ENCODE assay signal across 19 cellular contexts in genomic region chr5:42564689-42565356, GRCh38.
DNase-seq lines count a peak whose midpoint lies in the region; ATAC-seq, FAIRE-seq and TF ChIP-seq lines count a peak whose summit lies in the region.
"Had no signal": no experiment of that assay in that cellular context is flagged by ENCODE, and none has a peak within 500 bp of the region (broad histone marks: within the 10 kb centered on the region; RNA-seq: fewer than 3 reads in every experiment).

No MANE protein-coding gene starts in this region.

- H3K27me3 Mint-ChIP-seq in MCF 10A (ENCODE audit: insufficient read depth, unreplicated experiment), result no peaks in the 10 kb centered on the region

- H3K27ac Mint-ChIP-seq in MCF 10A (ENCODE audit: low read depth, unreplicated experiment), result peak overlapping the region; percentile 61
- H3K27ac Mint-ChIP-seq: CD8-positive, alpha-beta T cell; H9 had no signal

- no peaks in the 10 kb centered on the region for H4K20me1 ChIP-seq in Karpas-422 (ENCODE audit: insufficient read depth, low read depth, low read length)

- TF ChIP-seq CTCF in MCF 10A (IDR thresholded peaks at IDR 0.05; ENCODE audit: unreplicated experiment) (no peak), foreskin keratinocyte (conservative IDR thresholded peaks at IDR 0.05) (no peak), psoas muscle (IDR thresholded peaks at IDR 0.05) (no peak), pancreas (IDR thresholded peaks at IDR 0.05) (no peak)

- CTCF ChIA-PET in MCF 10A (lab: Yijun Ruan, JAX), result interaction anchor here (0.6 to 1.8 kb wide), 6 partner anchors 12 to 203 kb away, joined by 3 to 8 read pairs (median 4); partner anchors contain the start of gene GHR

- no peak overlapping the region for H3K4me3 Mint-ChIP-seq in MCF 10A (ENCODE audit: unreplicated experiment)
- H3K4me3 Mint-ChIP-seq: CD8-positive, alpha-beta T cell; H9 had no signal

- H3K79me2 ChIP-seq in Karpas-422 (ENCODE audit: low read length), result no peaks in the 10 kb centered on the region

- no peaks in the 10 kb centered on the region for H3K36me3 ChIP-seq in Karpas-422 (ENCODE audit: insufficient read depth, low read length)
- H3K36me3 ChIP-seq in psoas muscle (ENCODE audit: insufficient read depth in 1 of 2, low read depth in 1 of 2), result no peaks in the 10 kb centered on the region
- H3K36me3 ChIP-seq in pancreas, result no peaks in the 10 kb centered on the region

- H3K9me3 ChIP-seq in Karpas-422 (ENCODE audit: low read length) (no peaks in the 10 kb centered on the region), psoas muscle (no peaks in the 10 kb centered on the region), pancreas (no peaks in the 10 kb centered on the region)
- H3K9me3 ChIP-seq: A549 had no signal

- FAIRE-seq in pancreas (lab: Jason Lieb, UNC), result no peak
- FAIRE-seq: A549, GM12891 had no signal

- H3K9ac ChIP-seq in Karpas-422 (ENCODE audit: low read length), result no peak overlapping the region
- H3K9ac ChIP-seq: KMS-11 had no signal

- H3K4me1 ChIP-seq in Karpas-422 (ENCODE audit: low read length) (no peaks in the 10 kb centered on the region), foreskin keratinocyte (peaks cover 3% of the 10 kb centered on the region), psoas muscle (peaks cover 45% of the 10 kb centered on the region), pancreas (peaks cover 3 to 6% (median 4%) of the 10 kb centered on the region in 3 donors)
- H3K4me1 ChIP-seq: A549 had no signal

- WGBS in psoas muscle, 3 donors, result 80 to 93% (median 80%) methylated on average over 6 of the region's 6 CpGs
- WGBS in pancreas, 2 donors, result 88 to 90% methylated on average over 6 of the region's 6 CpGs

- H3K4me3 ChIP-seq in Karpas-422 (ENCODE audit: low read length) (no peak overlapping the region), psoas muscle (no peak overlapping the region), pancreas (no peak overlapping the region)
- H3K4me3 ChIP-seq: A549 had no signal

- no peaks in the 10 kb centered on the region for H3K36me3 Mint-ChIP-seq in MCF 10A (ENCODE audit: insufficient read depth, unreplicated experiment)
- H3K36me3 Mint-ChIP-seq: CD8-positive, alpha-beta T cell had no signal

- H3K4me1 Mint-ChIP-seq in MCF 10A (ENCODE audit: insufficient read depth, unreplicated experiment), result no peaks in the 10 kb centered on the region
- H3K4me1 Mint-ChIP-seq: H9 had no signal

- no peaks in the 10 kb centered on the region for H3K9me2 ChIP-seq in Karpas-422 (replicated peaks; ENCODE audit: insufficient read depth, low read length)

- no peak overlapping the region for H3K4me2 ChIP-seq in Karpas-422 (ENCODE audit: low read depth, low read length, poor library complexity, severe bottlenecking)
- H3K4me2 ChIP-seq: A549, KMS-11 had no signal

- H3K27me3 ChIP-seq in Karpas-422 (ENCODE audit: low read length) (0 out of 2 replicates have a peak, but pooled peaks cover 2% of the 10 kb centered on the region), foreskin keratinocyte (no peaks in the 10 kb centered on the region), psoas muscle (ENCODE audit: insufficient read depth in 3 of 3, low read length in 2 of 3) (no peaks in the 10 kb centered on the region), pancreas (no peaks in the 10 kb centered on the region)

- intact Hi-C loops in MCF 10A (cut with micrococcal nuclease), result no loop called here
- intact Hi-C loops in psoas muscle (cut with DNase I), result no loop called here
- intact Hi-C loops in pancreas (cut with DNase I), result no loop called here

- no peak overlapping the region for H2AFZ ChIP-seq in Karpas-422 (ENCODE audit: low read length)

- ATAC-seq in foreskin keratinocyte (peak; percentile 93), psoas muscle (no peak), pancreas (no peak)
- ATAC-seq: A549; CD8-positive, alpha-beta T cell had no signal

- peak; percentile 32 for DNase-seq in Karpas-422
- peak; percentile 22 for DNase-seq in MCF 10A (ENCODE audit: unreplicated experiment)
- DNase-seq in foreskin keratinocyte, result peak; percentile 85 to 93
- no peak for DNase-seq in psoas muscle
- DNase-seq in SHP77 treated with DMSO at 0.1 percent for 48 hours (lab: John Stamatoyannopoulos, UW), result no peak
- no peak for DNase-seq in pancreas
- DNase-seq in SW 1271 (lab: John Stamatoyannopoulos, UW), result no peak
- no peak for DNase-seq in NCI-H526 treated with DMSO at 0.1 percent for 48 hours (lab: John Stamatoyannopoulos, UW)
- DNase-seq: Calu3; CD8-positive, alpha-beta T cell; H9; NCI-H1417 treated with DMSO at 0.1 percent for 48 hours; NCI-H187 treated with DMSO at 0.1 percent for 48 hours; NCI-H2227 treated with DMSO at 0.1 percent for 48 hours; NCI-H510A treated with DMSO at 0.1 percent for 48 hours; NCI-H82 had no signal

- BruUV-seq in MCF 10A (replicated peaks; lab: Mats Ljungman, UMichigan), result no TSS peak

- POLR2A ChIA-PET in MCF 10A (lab: Yijun Ruan, JAX), result interaction anchor here (0.6 to 2.4 kb wide), 11 partner anchors 9 to 142 kb away, joined by 3 to 9 read pairs (median 4); partner anchors contain the start of gene GHR

- no peaks in the 10 kb centered on the region for H3K9me3 Mint-ChIP-seq in MCF 10A (ENCODE audit: unreplicated experiment)
- H3K9me3 Mint-ChIP-seq: CD8-positive, alpha-beta T cell; H9 had no signal

- H3K27ac ChIP-seq in Karpas-422 (ENCODE audit: low read length) (no peak overlapping the region), foreskin keratinocyte (no peak overlapping the region), psoas muscle (peak overlapping the region; percentile 76), pancreas (no peak overlapping the region)
- H3K27ac ChIP-seq: A549, KMS-11 had no signal

Comparison
In these comparisons a context has a peak if more than half of its experiments do, and no peak if none do; other contexts are left out.
1. DNase-seq: peak in Karpas-422 (single experiment), MCF 10A (single experiment) and foreskin keratinocyte (2 of 2); none in psoas muscle (0 of 2), SHP77 treated with DMSO at 0.1 percent for 48 hours (single experiment), pancreas (0 of 6), SW 1271 (0 of 2) and NCI-H526 treated with DMSO at 0.1 percent for 48 hours (single experiment).